19 cellular contexts compared by ENCODE assay signal in the genomic region with DNA sequence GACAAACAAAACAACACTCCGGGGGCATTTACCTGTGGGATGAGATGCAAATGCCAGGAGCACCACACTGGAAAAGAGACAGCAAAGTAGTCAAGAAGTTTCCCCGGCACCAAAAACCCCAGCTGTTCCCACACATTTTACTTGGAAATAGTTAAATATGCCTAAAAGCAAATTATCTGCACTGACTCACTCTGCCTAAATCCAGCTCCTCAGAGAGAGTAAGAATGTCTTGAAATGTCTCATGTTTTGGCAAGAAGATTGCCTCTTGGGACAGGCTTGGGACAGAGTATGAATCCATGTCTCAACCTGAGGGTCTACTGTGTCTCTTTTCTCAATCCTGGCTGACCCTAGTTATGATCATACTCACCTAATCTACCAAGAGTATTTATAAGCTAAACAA.
DNase-seq lines count a peak whose midpoint lies in the region; ATAC-seq and TF ChIP-seq lines count a peak whose summit lies in the region.
"Had no signal": no experiment of that assay in that cellular context is flagged by ENCODE, and none has a peak within 500 bp of the region (broad histone marks: within the 10 kb centered on the region; RNA-seq: fewer than 3 reads in every experiment).

No MANE protein-coding gene starts in this region.

- no peaks in the 10 kb centered on the region for H3K36me3 Mint-ChIP-seq in HFFc6 (ENCODE audit: low read depth)
- H3K36me3 Mint-ChIP-seq: activated naive CD8-positive, alpha-beta T cell had no signal

- ATAC-seq in GM18870 (IDR thresholded peaks at IDR 0.05; ENCODE audit: unreplicated experiment), result no peak

- DNase-seq in HFFc6 (peak; percentile 44), caudate nucleus (lab: John Stamatoyannopoulos, UW) (peak in 3 of 61 donors; percentile 9 to 43 (median 10)), iris pigment epithelial cell (ENCODE audit: low read depth) (peak; percentile 58), superior temporal gyrus (ENCODE audit: extremely low spot score) (peak; percentile 29), T-helper 1 cell (no peak), hypothalamus (lab: John Stamatoyannopoulos, UW) (no peak), COLO829 (ENCODE audit: low spot score) (no peak)
- DNase-seq: activated CD4-positive, alpha-beta T cell treated with anti-CD3 and anti-CD28 coated beads for 48 hours; CD4-positive, alpha-beta T cell; GDM1; GOT3; NCI-H1694; NCI-H526 treated with DMSO at 0.1 percent for 48 hours; stimulated activated CD4-positive, alpha-beta T cell treated with anti-CD3 and anti-CD28 coated beads, Interleukin-4, amount 100 ng/mL, for 1 hour had no signal

- peak overlapping the region; percentile 52 for H3K27ac ChIP-seq in caudate nucleus (ENCODE audit: low read depth, low read length)
- H3K27ac ChIP-seq: KMS-11, prostate gland had no signal

- H3K4me1 Mint-ChIP-seq in HFFc6 (ENCODE audit: low read depth), result peaks cover 18% of the 10 kb centered on the region

- no peaks in the 10 kb centered on the region; the same call in 1 of the 2 replicates for H3K27me3 Mint-ChIP-seq in HFFc6 (ENCODE audit: insufficient read depth)
- H3K27me3 Mint-ChIP-seq: activated naive CD8-positive, alpha-beta T cell; CD4-positive, alpha-beta T cell; dendritic cell treated with granulocyte-macrophage colony-stimulating factor and Interleukin-4, amounts not matched to agents 40 ng/mL and 50 ng/mL, for 4 days had no signal

- peak overlapping the region; percentile 30 for H3K27ac Mint-ChIP-seq in HFFc6
- H3K27ac Mint-ChIP-seq: activated naive CD8-positive, alpha-beta T cell; CD4-positive, alpha-beta T cell; dendritic cell treated with granulocyte-macrophage colony-stimulating factor and Interleukin-4, amounts not matched to agents 40 ng/mL and 50 ng/mL, for 4 days had no signal

- H3K4me3 Mint-ChIP-seq in HFFc6, result peak overlapping the region; percentile 5; the same call in 1 of the 2 replicates
- H3K4me3 Mint-ChIP-seq: activated naive CD8-positive, alpha-beta T cell; CD4-positive, alpha-beta T cell; dendritic cell treated with granulocyte-macrophage colony-stimulating factor and Interleukin-4, amounts not matched to agents 40 ng/mL and 50 ng/mL, for 4 days had no signal

- TF ChIP-seq CTCF in HFFc6 (IDR thresholded peaks at IDR 0.05), result no peak

- H3K9me3 Mint-ChIP-seq in HFFc6, result no peaks in the 10 kb centered on the region
- H3K9me3 Mint-ChIP-seq: CD4-positive, alpha-beta T cell; dendritic cell treated with granulocyte-macrophage colony-stimulating factor and Interleukin-4, amounts not matched to agents 40 ng/mL and 50 ng/mL, for 4 days had no signal

Comparison
In these comparisons a context has a peak if more than half of its experiments do, and no peak if none do; other contexts are left out.
1. DNase-seq: peak in HFFc6 (single experiment), iris pigment epithelial cell (single experiment) and superior temporal gyrus (single experiment); none in T-helper 1 cell (0 of 5), hypothalamus (0 of 51) and COLO829 (single experiment).